In the genomic region with DNA sequence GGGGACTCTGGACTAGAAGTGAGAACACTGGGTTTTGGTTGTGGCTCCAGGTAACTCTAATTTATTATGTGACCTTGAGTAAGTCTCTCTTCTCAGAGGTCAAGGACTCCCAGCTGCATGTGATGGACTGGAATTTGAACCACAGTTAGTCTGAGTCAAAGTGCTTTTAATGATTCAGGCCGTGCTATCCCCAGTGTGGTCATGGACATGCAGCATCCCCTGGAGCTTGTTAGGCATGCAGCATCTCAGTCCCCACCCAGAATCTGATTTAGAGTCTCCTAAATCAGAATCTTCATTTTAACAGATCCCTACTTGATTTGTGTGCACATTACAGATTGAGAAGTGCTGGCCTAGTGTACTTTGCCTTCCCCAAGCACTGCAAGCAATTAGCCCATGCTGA, we compare ENCODE assay signal across 16 cellular contexts.
DNase-seq lines count a peak whose midpoint lies in the region; ATAC-seq and TF ChIP-seq lines count a peak whose summit lies in the region.
"Had no signal": no experiment of that assay in that cellular context is flagged by ENCODE, and none has a peak within 500 bp of the region (broad histone marks: within the 10 kb centered on the region; RNA-seq: fewer than 3 reads in every experiment).

No MANE protein-coding gene starts in this region.

- peak; percentile 35 for TF ChIP-seq CTCF in astrocyte of the spinal cord (IDR thresholded peaks at IDR 0.05; ENCODE audit: low read depth, low read length)
- no peak for TF ChIP-seq CTCF in neural progenitor cell (IDR thresholded peaks at IDR 0.05)
- no peak for TF ChIP-seq CTCF in GM20000 (IDR thresholded peaks at IDR 0.05; ENCODE audit: extremely low read depth, missing control alignments)

- H3K9me3 Mint-ChIP-seq in neural progenitor cell: peaks cover 4% of the 10 kb centered on the region

- TF ChIP-seq POLR2A in erythroblast (IDR thresholded peaks at IDR 0.05; ENCODE audit: low read length): no peak

- H3K36me3 ChIP-seq in neural progenitor cell: no peaks in the 10 kb centered on the region
- H3K36me3 ChIP-seq: esophagus muscularis mucosa, ovary, thoracic aorta had no signal

- no peaks in the 10 kb centered on the region for H3K27me3 ChIP-seq in neural progenitor cell
- H3K27me3 ChIP-seq: esophagus muscularis mucosa, ovary had no signal

- no peak for ATAC-seq in GM18520 (IDR thresholded peaks at IDR 0.05; ENCODE audit: unreplicated experiment)
- ATAC-seq: Right ventricle myocardium inferior, WTC11 had no signal

- no peaks in the 10 kb centered on the region for H3F3A ChIP-seq in neural progenitor cell (ENCODE audit: low read depth)

- no peak overlapping the region for H3K27ac ChIP-seq in neural progenitor cell
- H3K27ac ChIP-seq: esophagus muscularis mucosa, ovary, thoracic aorta had no signal

- H3K4me2 ChIP-seq in neural progenitor cell: no peak overlapping the region

- no peak overlapping the region for H3K9ac ChIP-seq in neural progenitor cell

- H3K4me3 Mint-ChIP-seq in neural progenitor cell: no peak overlapping the region
- H3K4me3 Mint-ChIP-seq: WTC11 had no signal

- H4K20me1 ChIP-seq in neural progenitor cell (ENCODE audit: low read depth): no peaks in the 10 kb centered on the region

- no peak overlapping the region for H2AFZ ChIP-seq in neural progenitor cell (replicated peaks)

- H3K36me3 Mint-ChIP-seq in neural progenitor cell: no peaks in the 10 kb centered on the region
- H3K36me3 Mint-ChIP-seq: WTC11 had no signal

- H3K9me3 ChIP-seq in neural progenitor cell (ENCODE audit: low read depth): no peaks in the 10 kb centered on the region
- H3K9me3 ChIP-seq: esophagus muscularis mucosa, ovary, thoracic aorta had no signal

- peaks cover 4% of the 10 kb centered on the region for H3K4me1 ChIP-seq in neural progenitor cell

- H3K27me3 Mint-ChIP-seq in neural progenitor cell (ENCODE audit: insufficient read depth, low read depth): peaks cover 6% of the 10 kb centered on the region

- DNase-seq in Daoy (ENCODE audit: low read depth): peak; percentile 46
- DNase-seq in M059J (ENCODE audit: low read depth): peak; percentile 75
- peak; percentile 29 for DNase-seq in astrocyte of the spinal cord (ENCODE audit: low read depth, low spot score)
- DNase-seq in neural progenitor cell (ENCODE audit: low spot score): no peak
- DNase-seq in GM20000 (ENCODE audit: low spot score): no peak
- DNase-seq in NCI-H1417 treated with DMSO at 0.1 percent for 48 hours (lab: John Stamatoyannopoulos, UW): no peak
- DNase-seq in erythroblast (lab: John Stamatoyannopoulos, UW): no peak
- DNase-seq: activated effector memory CD4-positive, alpha-beta T cell treated with anti-CD3 and anti-CD28 coated beads, Interleukin-2, amount 50 U/mL, for 16 hours; KG1; NCI-H226; ovary had no signal

- in situ Hi-C loops in astrocyte of the spinal cord (cut with HindIII; ENCODE audit: low sequenced_read_pairs): no loop called here

- peak overlapping the region; percentile 39 for H3K27ac Mint-ChIP-seq in neural progenitor cell
- H3K27ac Mint-ChIP-seq: WTC11 had no signal

- H3K4me1 Mint-ChIP-seq in neural progenitor cell: peaks cover 7% of the 10 kb centered on the region
- H3K4me1 Mint-ChIP-seq: WTC11 had no signal

- no peak overlapping the region for H3K4me3 ChIP-seq in astrocyte of the spinal cord (ENCODE audit: low read depth, low read length)
- no peak overlapping the region for H3K4me3 ChIP-seq in neural progenitor cell
- H3K4me3 ChIP-seq: esophagus muscularis mucosa, ovary, thoracic aorta had no signal

- no peaks in the 10 kb centered on the region for H3K79me2 ChIP-seq in neural progenitor cell (ENCODE audit: low read depth)

Comparison
In these comparisons a context has a peak if more than half of its experiments do, and no peak if none do; other contexts are left out.
1. DNase-seq: peak in Daoy (single experiment), M059J (single experiment) and astrocyte of the spinal cord (single experiment); none in neural progenitor cell (single experiment), GM20000 (single experiment), NCI-H1417 treated with DMSO at 0.1 percent for 48 hours (single experiment) and erythroblast (0 of 2).